Comparison of ENCODE assay signal across 1 cellular context in genomic region chr5:68288756-68289134, GRCh38.
TF ChIP-seq lines count a peak whose summit lies in the region.

No MANE protein-coding gene starts in this region.

TF ChIP-seq in HepG2, 621 proteins besides CTCF, POLR2A, EP300 and RAD21 (continued from another document and continues in another):
- TF ChIP-seq, protein P1, sequence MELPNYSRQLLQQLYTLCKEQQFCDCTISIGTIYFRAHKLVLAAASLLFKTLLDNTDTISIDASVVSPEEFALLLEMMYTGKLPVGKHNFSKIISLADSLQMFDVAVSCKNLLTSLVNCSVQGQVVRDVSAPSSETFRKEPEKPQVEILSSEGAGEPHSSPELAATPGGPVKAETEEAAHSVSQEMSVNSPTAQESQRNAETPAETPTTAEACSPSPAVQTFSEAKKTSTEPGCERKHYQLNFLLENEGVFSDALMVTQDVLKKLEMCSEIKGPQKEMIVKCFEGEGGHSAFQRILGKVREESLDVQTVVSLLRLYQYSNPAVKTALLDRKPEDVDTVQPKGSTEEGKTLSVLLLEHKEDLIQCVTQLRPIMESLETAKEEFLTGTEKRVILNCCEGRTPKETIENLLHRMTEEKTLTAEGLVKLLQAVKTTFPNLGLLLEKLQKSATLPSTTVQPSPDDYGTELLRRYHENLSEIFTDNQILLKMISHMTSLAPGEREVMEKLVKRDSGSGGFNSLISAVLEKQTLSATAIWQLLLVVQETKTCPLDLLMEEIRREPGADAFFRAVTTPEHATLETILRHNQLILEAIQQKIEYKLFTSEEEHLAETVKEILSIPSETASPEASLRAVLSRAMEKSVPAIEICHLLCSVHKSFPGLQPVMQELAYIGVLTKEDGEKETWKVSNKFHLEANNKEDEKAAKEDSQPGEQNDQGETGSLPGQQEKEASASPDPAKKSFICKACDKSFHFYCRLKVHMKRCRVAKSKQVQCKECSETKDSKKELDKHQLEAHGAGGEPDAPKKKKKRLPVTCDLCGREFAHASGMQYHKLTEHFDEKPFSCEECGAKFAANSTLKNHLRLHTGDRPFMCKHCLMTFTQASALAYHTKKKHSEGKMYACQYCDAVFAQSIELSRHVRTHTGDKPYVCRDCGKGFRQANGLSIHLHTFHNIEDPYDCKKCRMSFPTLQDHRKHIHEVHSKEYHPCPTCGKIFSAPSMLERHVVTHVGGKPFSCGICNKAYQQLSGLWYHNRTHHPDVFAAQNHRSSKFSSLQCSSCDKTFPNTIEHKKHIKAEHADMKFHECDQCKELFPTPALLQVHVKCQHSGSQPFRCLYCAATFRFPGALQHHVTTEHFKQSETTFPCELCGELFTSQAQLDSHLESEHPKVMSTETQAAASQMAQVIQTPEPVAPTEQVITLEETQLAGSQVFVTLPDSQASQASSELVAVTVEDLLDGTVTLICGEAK (IDR thresholded peaks at IDR 0.05) = no peak
- TF ChIP-seq, protein P1 (CRISPR knock-in tag; IDR thresholded peaks at IDR 0.05) = 0 out of 2 replicates have a peak, but pooled peaks have one; percentile 3
- TF ChIP-seq STAT5B (CRISPR knock-in tag; IDR thresholded peaks at IDR 0.05) = no peak
- TF ChIP-seq ZNF562 (CRISPR knock-in tag; IDR thresholded peaks at IDR 0.05; ENCODE audit: borderline replicate concordance) = no peak
- TF ChIP-seq ZNF468 (CRISPR knock-in tag; IDR thresholded peaks at IDR 0.05) = no peak
- no peak for TF ChIP-seq ZNF761 (CRISPR knock-in tag; conservative IDR thresholded peaks at IDR 0.05)
- 0 out of 2 replicates have a peak, but pooled peaks have one; percentile 51 for TF ChIP-seq ZBTB10 (CRISPR knock-in tag; IDR thresholded peaks at IDR 0.05; ENCODE audit: borderline replicate concordance)
- no peak for TF ChIP-seq STAT6 (CRISPR knock-in tag; IDR thresholded peaks at IDR 0.05; ENCODE audit: borderline replicate concordance)
- TF ChIP-seq DNMT3B (CRISPR knock-in tag; conservative IDR thresholded peaks at IDR 0.05) = no peak
- no peak for TF ChIP-seq MBNL3 (CRISPR knock-in tag; conservative IDR thresholded peaks at IDR 0.05)
- TF ChIP-seq HCFC1 (IDR thresholded peaks at IDR 0.05; ENCODE audit: low read depth, low read length) = no peak
- no peak for TF ChIP-seq ZNF672 (CRISPR knock-in tag; IDR thresholded peaks at IDR 0.05)
- no peak for TF ChIP-seq ZNF737 (CRISPR knock-in tag; IDR thresholded peaks at IDR 0.05; ENCODE audit: borderline replicate concordance)
- no peak for TF ChIP-seq ZNF407 (CRISPR knock-in tag; IDR thresholded peaks at IDR 0.05; ENCODE audit: not compliant biosample characterization)
- TF ChIP-seq ONECUT2 (CRISPR knock-in tag; IDR thresholded peaks at IDR 0.05) = peak; percentile 20; the same call in 1 of the 2 replicates
- no peak for TF ChIP-seq SP4 (CRISPR knock-in tag; IDR thresholded peaks at IDR 0.05)
- no peak for TF ChIP-seq CBX1 (IDR thresholded peaks at IDR 0.05; ENCODE audit: low read depth)
- TF ChIP-seq, protein P2, sequence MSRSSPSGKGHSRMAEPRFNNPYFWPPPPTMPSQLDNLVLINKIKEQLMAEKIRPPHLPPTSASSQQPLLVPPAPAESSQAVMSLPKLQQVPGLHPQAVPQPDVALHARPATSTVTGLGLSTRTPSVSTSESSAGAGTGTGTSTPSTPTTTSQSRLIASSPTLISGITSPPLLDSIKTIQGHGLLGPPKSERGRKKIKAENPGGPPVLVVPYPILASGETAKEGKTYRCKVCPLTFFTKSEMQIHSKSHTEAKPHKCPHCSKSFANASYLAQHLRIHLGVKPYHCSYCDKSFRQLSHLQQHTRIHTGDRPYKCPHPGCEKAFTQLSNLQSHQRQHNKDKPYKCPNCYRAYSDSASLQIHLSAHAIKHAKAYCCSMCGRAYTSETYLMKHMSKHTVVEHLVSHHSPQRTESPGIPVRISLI (CRISPR knock-in tag; IDR thresholded peaks at IDR 0.05; ENCODE audit: borderline replicate concordance) = peak; percentile 9; the same call in 1 of the 2 replicates
- TF ChIP-seq SMAD9 (CRISPR knock-in tag; IDR thresholded peaks at IDR 0.05) = no peak
- no peak for TF ChIP-seq RFX5 (IDR thresholded peaks at IDR 0.05; ENCODE audit: low read depth, low read length)
- TF ChIP-seq NFIB (CRISPR knock-in tag; IDR thresholded peaks at IDR 0.05; ENCODE audit: borderline replicate concordance) = no peak
- TF ChIP-seq SNAPC2 (CRISPR knock-in tag; IDR thresholded peaks at IDR 0.05) = no peak
- 0 out of 2 replicates have a peak, but pooled peaks have one; percentile 22 for TF ChIP-seq ZNF747 (CRISPR knock-in tag; IDR thresholded peaks at IDR 0.05; ENCODE audit: borderline replicate concordance)
- TF ChIP-seq ZNF275 (CRISPR knock-in tag; IDR thresholded peaks at IDR 0.05; ENCODE audit: borderline replicate concordance) = 0 out of 2 replicates have a peak, but pooled peaks have one; percentile 18
- TF ChIP-seq HES4 (CRISPR knock-in tag; IDR thresholded peaks at IDR 0.05; ENCODE audit: borderline replicate concordance) = no peak
- TF ChIP-seq, protein P3, sequence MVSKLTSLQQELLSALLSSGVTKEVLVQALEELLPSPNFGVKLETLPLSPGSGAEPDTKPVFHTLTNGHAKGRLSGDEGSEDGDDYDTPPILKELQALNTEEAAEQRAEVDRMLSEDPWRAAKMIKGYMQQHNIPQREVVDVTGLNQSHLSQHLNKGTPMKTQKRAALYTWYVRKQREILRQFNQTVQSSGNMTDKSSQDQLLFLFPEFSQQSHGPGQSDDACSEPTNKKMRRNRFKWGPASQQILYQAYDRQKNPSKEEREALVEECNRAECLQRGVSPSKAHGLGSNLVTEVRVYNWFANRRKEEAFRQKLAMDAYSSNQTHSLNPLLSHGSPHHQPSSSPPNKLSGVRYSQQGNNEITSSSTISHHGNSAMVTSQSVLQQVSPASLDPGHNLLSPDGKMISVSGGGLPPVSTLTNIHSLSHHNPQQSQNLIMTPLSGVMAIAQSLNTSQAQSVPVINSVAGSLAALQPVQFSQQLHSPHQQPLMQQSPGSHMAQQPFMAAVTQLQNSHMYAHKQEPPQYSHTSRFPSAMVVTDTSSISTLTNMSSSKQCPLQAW (CRISPR knock-in tag; IDR thresholded peaks at IDR 0.05) = no peak
